ENCODE assay signal across 11 cellular contexts in the genomic region with DNA sequence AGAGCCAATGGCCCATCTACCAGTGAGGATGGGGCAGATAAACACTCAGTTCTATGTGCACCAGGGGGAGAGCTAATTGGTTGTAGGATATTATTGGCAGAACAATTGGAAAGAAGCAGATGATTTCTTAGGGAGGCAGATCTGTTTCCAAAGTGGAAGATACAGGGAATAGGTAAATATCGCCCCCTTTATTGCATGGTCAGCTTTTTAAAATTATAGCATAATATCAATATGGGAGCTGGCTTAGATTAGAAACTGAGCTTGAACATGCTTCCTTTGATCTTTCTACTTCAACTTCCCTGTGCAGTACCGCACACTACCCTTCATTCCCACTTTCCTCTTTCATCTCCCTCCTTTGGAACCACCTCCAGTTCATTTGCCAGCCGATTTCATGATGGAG.
"Had no signal": no experiment of that assay in that cellular context is flagged by ENCODE, and none has a peak within 500 bp of the region (broad histone marks: within the 10 kb centered on the region; RNA-seq: fewer than 3 reads in every experiment).

No MANE protein-coding gene starts in this region.

- H3K9me3 ChIP-seq: HAP-1 had no signal

- ATAC-seq: GM23338, HCT116 had no signal

- DNase-seq: GM23248, GOT3, H7, H9, HCEC 1CT, HFFc6 had no signal

- H3K27ac ChIP-seq: GM23248 had no signal

- H3K9ac ChIP-seq: GM23248 had no signal

- H3K36me3 ChIP-seq: HAP-1 had no signal

- H2AFZ ChIP-seq: GM23248, GM23338 had no signal

- H3K4me1 ChIP-seq: HAP-1 had no signal

- H3K4me3 ChIP-seq: GM23248, GM23338, HAP-1 had no signal

- H3K4me2 ChIP-seq: GM23338 had no signal

- FAIRE-seq: H1, H54 had no signal
